Comparison of ENCODE assay signal across 28 cellular contexts in the genomic region with DNA sequence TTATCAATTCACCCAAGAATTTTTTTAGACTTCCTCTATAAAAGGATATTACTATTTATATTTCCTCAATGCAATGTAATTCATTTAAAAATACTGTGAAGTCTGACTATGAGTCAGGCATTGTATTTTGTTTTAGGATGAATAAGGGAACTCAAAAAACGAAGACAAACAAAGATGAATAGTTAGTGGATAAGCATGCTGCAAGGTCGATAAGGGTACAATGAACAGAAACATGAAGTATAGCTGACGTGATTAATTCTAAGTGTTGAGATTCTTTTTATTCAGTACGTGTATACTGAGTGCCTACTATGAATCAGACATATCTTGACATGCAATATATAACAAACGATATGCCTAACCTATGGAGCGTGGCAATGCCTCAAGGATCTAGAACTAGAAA.
"Had no signal": no experiment of that assay in that cellular context is flagged by ENCODE, and none has a peak within 500 bp of the region (broad histone marks: within the 10 kb centered on the region; RNA-seq: fewer than 3 reads in every experiment).

No MANE protein-coding gene starts in this region.

- H3K4me3 ChIP-seq: left lung, lower lobe of right lung, pancreas, prostate gland, skin epidermis, stomach, testis, thyroid gland, upper lobe of right lung had no signal

- H3K27me3 ChIP-seq: left lung, pancreas, stomach, testis, thyroid gland, upper lobe of right lung had no signal

- H3K36me3 ChIP-seq: left lung, lower lobe of right lung, pancreas, prostate gland, stomach, thyroid gland, upper lobe of right lung had no signal

- FAIRE-seq: pancreas, urothelium cell line had no signal

- H3K4me1 ChIP-seq: left lung, prostate gland, testis, upper lobe of right lung had no signal

- H3K9me3 ChIP-seq: lower lobe of right lung, pancreas, prostate gland, stomach, testis, thyroid gland, upper lobe of right lung had no signal

- H3K27ac ChIP-seq: left lung, lower lobe of right lung, pancreas, skin epidermis, testis, upper lobe of right lung had no signal

- DNase-seq: hypothalamus; immature natural killer cell; kidney; left colon; left lung; lower lobe of right lung; mammary epithelial cell; mesenchymal stem cell; naive thymus-derived CD8-positive, alpha-beta T cell; nucleus accumbens; pancreas; posterior cingulate gyrus; retina; right cardiac atrium; stimulated activated CD4-positive, alpha-beta T cell treated with anti-CD3 and anti-CD28 coated beads, Interleukin-12 subunit alpha, Interleukin-12 subunit beta, amount 100 ng/mL, for 4 hours; stimulated activated CD4-positive, alpha-beta T cell treated with anti-CD3 and anti-CD28 coated beads, Interleukin-15, amount 100 ng/mL, for 24 hours; stimulated activated CD4-positive, alpha-beta T cell treated with anti-CD3 and anti-CD28 coated beads, Interleukin-2, amount 100 ng/mL, for 24 hours; stimulated activated CD4-positive, alpha-beta T cell treated with anti-CD3 and anti-CD28 coated beads, Interleukin-4, amount 100 ng/mL, for 1 hour; stimulated activated naive B cell treated with anti-CD40 and anti-IgM and Interleukin-4, amounts not matched to agents 10 μg/mL and 1 μg/mL and 100 μg/mL, for 72 hours; stimulated activated naive CD8-positive, alpha-beta T cell treated with anti-CD3 and anti-CD28 coated beads, Interleukin-15, Interleukin-2, amounts not matched to agents 100 U/mL and 50 U/mL, for 24 hours; stomach; testis; thyroid gland; trophoblast cell; upper lobe of right lung had no signal
